In the genomic region with DNA sequence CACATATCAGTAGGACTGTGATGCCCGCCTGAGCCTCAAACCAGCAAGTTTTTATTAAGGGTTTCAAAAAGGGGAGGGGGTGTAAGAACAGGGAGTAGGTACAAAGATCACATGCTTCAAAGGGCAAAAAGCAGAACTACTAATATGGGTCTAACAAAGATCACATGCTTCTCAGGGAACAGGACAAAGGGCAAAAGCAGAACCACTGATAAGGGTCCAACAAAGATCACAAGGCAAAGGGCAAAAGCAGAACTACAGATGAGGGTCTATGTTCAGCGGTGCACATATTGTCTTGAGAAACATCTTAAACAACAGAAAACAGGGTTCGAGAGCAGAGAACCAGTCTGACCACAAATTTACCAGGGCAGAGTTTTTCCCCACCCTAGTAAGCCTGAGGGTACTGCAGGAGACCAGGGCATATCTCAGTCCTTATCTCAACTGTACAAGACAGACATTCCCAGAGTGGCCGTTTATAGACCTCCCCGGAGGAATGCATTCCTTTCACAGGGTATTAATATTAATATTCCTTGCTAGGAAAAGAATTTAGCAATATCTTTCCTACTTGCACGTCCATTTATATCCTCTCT, we compare ENCODE assay signal across 4 cellular contexts. TPM values are rescaled to one million over a fixed set of nuclear protein-coding genes. Genes with fewer than 3 reads are reported as not detected.
"Had no signal": no experiment of that assay in that cellular context is flagged by ENCODE, and none has a peak within 500 bp of the region (broad histone marks: within the 10 kb centered on the region; RNA-seq: fewer than 3 reads in every experiment).

No MANE protein-coding gene starts in this region.

RNA-seq across cellular contexts. Expression of gene CYP17A1, which starts 7.1 kb away (rescaled TPM):
- total RNA-seq: LHCN-M2, M059J, MCF 10A, NCI-H460 had no signal
